ENCODE assay signal across 15 cellular contexts in genomic region chr9:107043886-107044285, GRCh38.
DNase-seq lines count a peak whose midpoint lies in the region; ATAC-seq and TF ChIP-seq lines count a peak whose summit lies in the region.
"Had no signal": no experiment of that assay in that cellular context is flagged by ENCODE, and none has a peak within 500 bp of the region (broad histone marks: within the 10 kb centered on the region; RNA-seq: fewer than 3 reads in every experiment).

No MANE protein-coding gene starts in this region.

- peaks cover 33% of the 10 kb centered on the region for H3K4me1 ChIP-seq in OCI-LY7 (ENCODE audit: insufficient read depth, low read length, poor library complexity, severe bottlenecking)
- H3K4me1 ChIP-seq: ascending aorta, upper lobe of left lung had no signal

- H3K4me2 ChIP-seq in OCI-LY7 (ENCODE audit: low read length) = no peak overlapping the region
- H3K4me2 ChIP-seq: SK-N-SH had no signal

- no TSS peak for BruUV-seq in OCI-LY7 (replicated peaks; lab: Mats Ljungman, UMichigan)

- H3K36me3 ChIP-seq in OCI-LY7 (ENCODE audit: insufficient read depth, low read length) = no peaks in the 10 kb centered on the region
- H3K36me3 ChIP-seq: ascending aorta, upper lobe of left lung had no signal

- no peak overlapping the region for H2AFZ ChIP-seq in OCI-LY7 (ENCODE audit: low read length)

- CTCF ChIA-PET in OCI-LY7 (lab: Charles Lee; ENCODE audit: unreplicated experiment) = no interaction called here

- H3K4me3 ChIP-seq in OCI-LY7 (ENCODE audit: low read depth, low read length, poor library complexity, severe bottlenecking) = no peak overlapping the region
- H3K4me3 ChIP-seq: ascending aorta, upper lobe of left lung had no signal

- TF ChIP-seq CTCF in OCI-LY7 (conservative IDR thresholded peaks at IDR 0.05; ENCODE audit: low read length) = peak; percentile 49; the same call in 1 of the 2 replicates

- ATAC-seq in Right ventricle myocardium superior (ENCODE audit: poor library complexity) = peak; percentile 73
- ATAC-seq: activated T-helper 17 cell treated with anti-CD3 and anti-CD28 coated beads, Interleukin-2, amount 50 U/mL, for 72 hours had no signal

- no peaks in the 10 kb centered on the region for H4K20me1 ChIP-seq in OCI-LY7 (ENCODE audit: insufficient read depth, low read length)

- POLR2A ChIA-PET in OCI-LY7 (lab: Charles Lee) = interaction anchor here (0.8 kb wide), 1 partner anchor 21 kb away, joined by 3 read pairs; no protein-coding TSS in a partner anchor

- intact Hi-C loops in Right ventricle myocardium superior (cut with DNase I) (no loop called here), cardiac septum (cut with DNase I) (no loop called here), OCI-LY7 (cut with micrococcal nuclease; ENCODE audit: unreplicated experiment) (no loop called here)

- H3K9me3 ChIP-seq in OCI-LY7 (ENCODE audit: low read length) = no peaks in the 10 kb centered on the region
- H3K9me3 ChIP-seq: ascending aorta, SK-N-SH, upper lobe of left lung had no signal

- no peaks in the 10 kb centered on the region for H3K9me2 ChIP-seq in OCI-LY7 (ENCODE audit: insufficient read depth, low read length)
- H3K9me2 ChIP-seq: SK-N-SH had no signal

- DNase-seq in Right ventricle myocardium superior (no peak), cardiac septum (ENCODE audit: low spot score) (no peak), OCI-LY7 (ENCODE audit: low spot score) (no peak), globus pallidus (ENCODE audit: low spot score) (peak; percentile 17), superior temporal gyrus (ENCODE audit: extremely low spot score) (peak; percentile 20), NCI-H1436 treated with DMSO at 0.1 percent for 48 hours (lab: John Stamatoyannopoulos, UW) (no peak), 8988T (no peak), NCI-H146 (lab: John Stamatoyannopoulos, UW) (no peak)
- DNase-seq: DMS53; effector CD4-positive, alpha-beta T cell; NCI-H187 treated with DMSO at 0.1 percent for 48 hours; SK-N-SH; upper lobe of left lung had no signal

- no peak overlapping the region for H3K27ac ChIP-seq in OCI-LY7 (ENCODE audit: low read depth, low read length, poor library complexity, severe bottlenecking)
- H3K27ac ChIP-seq: ascending aorta, upper lobe of left lung had no signal

- no peaks in the 10 kb centered on the region for H3K79me2 ChIP-seq in OCI-LY7 (ENCODE audit: insufficient read depth, low read depth, low read length)

Comparison
In these comparisons a context has a peak if more than half of its experiments do, and no peak if none do; other contexts are left out.
1. DNase-seq: peak in globus pallidus (single experiment) and superior temporal gyrus (single experiment); none in Right ventricle myocardium superior (single experiment), cardiac septum (single experiment), OCI-LY7 (single experiment), NCI-H1436 treated with DMSO at 0.1 percent for 48 hours (single experiment), 8988T (single experiment) and NCI-H146 (single experiment).